Comparison of ENCODE assay signal across 13 cellular contexts in genomic region chr18:32278148-32278799, GRCh38.
"Had no signal": no experiment of that assay in that cellular context is flagged by ENCODE, and none has a peak within 500 bp of the region (broad histone marks: within the 10 kb centered on the region; RNA-seq: fewer than 3 reads in every experiment).

No MANE protein-coding gene starts in this region.

- H3K27me3 ChIP-seq: left lung, SJSA1 had no signal

- ATAC-seq: activated CD8-positive, alpha-beta T cell treated with anti-CD3 and anti-CD28 coated beads, Interleukin-2, amount 10 ng/mL, durations not matched to agents 7 days and 5 days; effector memory CD8-positive, alpha-beta T cell; naive thymus-derived CD8-positive, alpha-beta T cell; stimulated activated naive CD8-positive, alpha-beta T cell treated with anti-CD3 and anti-CD28 coated beads, Interleukin-15, Interleukin-2, amounts not matched to agents 100 U/mL and 50 U/mL, for 24 hours had no signal

- H3K4me1 Mint-ChIP-seq: activated CD4-positive, alpha-beta T cell treated with anti-CD3 and anti-CD28 coated beads, Interleukin-2, amount 10 ng/mL, durations not matched to agents 7 days and 5 days; naive thymus-derived CD8-positive, alpha-beta T cell had no signal

- H3K4me3 ChIP-seq: left lung, SJSA1 had no signal

- H3K9me3 Mint-ChIP-seq: activated CD4-positive, alpha-beta T cell treated with anti-CD3 and anti-CD28 coated beads, Interleukin-2, amount 10 ng/mL, durations not matched to agents 7 days and 5 days; activated T-cell treated with anti-CD3 and anti-CD28 coated beads, Interleukin-2, amount 50 U/mL, for 24 hours; activated T-helper 2 cell treated with anti-CD3 and anti-CD28 coated beads, Interferon-gamma antibody, Interleukin-2, Interleukin-4, amounts not matched to agents 10 μg/mL and 5 μg/mL and 100 μg/mL, durations not matched to agents 14 hours and 24 hours and 36 hours; effector memory CD8-positive, alpha-beta T cell; naive thymus-derived CD8-positive, alpha-beta T cell; T-helper 1 cell treated with Interleukin-12 subunit alpha and Interleukin-12 subunit beta and Interleukin-4 antibody, amounts not matched to agents 30 μg/mL and 1 μg/mL, for 36 hours had no signal

- H3K36me3 ChIP-seq: left lung, SJSA1 had no signal

- H3K27ac ChIP-seq: left lung, SJSA1 had no signal

- DNase-seq: activated CD4-positive, alpha-beta T cell treated with anti-CD3 and anti-CD28 coated beads, Interleukin-2, amount 10 ng/mL, durations not matched to agents 7 days and 5 days; activated CD8-positive, alpha-beta T cell treated with anti-CD3 and anti-CD28 coated beads, Interleukin-2, amount 10 ng/mL, durations not matched to agents 7 days and 5 days; activated naive CD4-positive, alpha-beta T cell treated with Interleukin-2 at 50 U/mL for 16 hours; activated T-cell treated with anti-CD3 and anti-CD28 coated beads, Interleukin-2, amount 50 U/mL, for 24 hours; effector memory CD8-positive, alpha-beta T cell; hippocampal formation; islet precursor cell; left lung; naive thymus-derived CD8-positive, alpha-beta T cell; stimulated activated naive CD8-positive, alpha-beta T cell treated with anti-CD3 and anti-CD28 coated beads, Interleukin-15, Interleukin-2, amounts not matched to agents 100 U/mL and 50 U/mL, for 24 hours had no signal

- H3K9me3 ChIP-seq: left lung, SJSA1 had no signal

- H3K36me3 Mint-ChIP-seq: naive thymus-derived CD8-positive, alpha-beta T cell had no signal

- H3K4me3 Mint-ChIP-seq: activated CD4-positive, alpha-beta T cell treated with anti-CD3 and anti-CD28 coated beads, Interleukin-2, amount 10 ng/mL, durations not matched to agents 7 days and 5 days; activated CD8-positive, alpha-beta T cell treated with anti-CD3 and anti-CD28 coated beads, Interleukin-2, amount 10 ng/mL, durations not matched to agents 7 days and 5 days; activated T-cell treated with anti-CD3 and anti-CD28 coated beads, Interleukin-2, amount 50 U/mL, for 24 hours; effector memory CD8-positive, alpha-beta T cell; naive thymus-derived CD8-positive, alpha-beta T cell; T-helper 1 cell treated with Interleukin-12 subunit alpha and Interleukin-12 subunit beta and Interleukin-4 antibody, amounts not matched to agents 30 μg/mL and 1 μg/mL, for 36 hours had no signal

- H3K4me1 ChIP-seq: left lung, SJSA1 had no signal

- H3K27ac Mint-ChIP-seq: activated CD4-positive, alpha-beta T cell treated with anti-CD3 and anti-CD28 coated beads, Interleukin-2, amount 10 ng/mL, durations not matched to agents 7 days and 5 days; activated CD8-positive, alpha-beta T cell treated with anti-CD3 and anti-CD28 coated beads, Interleukin-2, amount 10 ng/mL, durations not matched to agents 7 days and 5 days; activated T-cell treated with anti-CD3 and anti-CD28 coated beads, Interleukin-2, amount 50 U/mL, for 24 hours; activated T-helper 2 cell treated with anti-CD3 and anti-CD28 coated beads, Interferon-gamma antibody, Interleukin-2, Interleukin-4, amounts not matched to agents 10 μg/mL and 5 μg/mL and 100 μg/mL, durations not matched to agents 14 hours and 24 hours and 36 hours; effector memory CD8-positive, alpha-beta T cell; naive thymus-derived CD8-positive, alpha-beta T cell; T-helper 1 cell treated with Interleukin-12 subunit alpha and Interleukin-12 subunit beta and Interleukin-4 antibody, amounts not matched to agents 30 μg/mL and 1 μg/mL, for 36 hours had no signal
